In the genomic region with DNA sequence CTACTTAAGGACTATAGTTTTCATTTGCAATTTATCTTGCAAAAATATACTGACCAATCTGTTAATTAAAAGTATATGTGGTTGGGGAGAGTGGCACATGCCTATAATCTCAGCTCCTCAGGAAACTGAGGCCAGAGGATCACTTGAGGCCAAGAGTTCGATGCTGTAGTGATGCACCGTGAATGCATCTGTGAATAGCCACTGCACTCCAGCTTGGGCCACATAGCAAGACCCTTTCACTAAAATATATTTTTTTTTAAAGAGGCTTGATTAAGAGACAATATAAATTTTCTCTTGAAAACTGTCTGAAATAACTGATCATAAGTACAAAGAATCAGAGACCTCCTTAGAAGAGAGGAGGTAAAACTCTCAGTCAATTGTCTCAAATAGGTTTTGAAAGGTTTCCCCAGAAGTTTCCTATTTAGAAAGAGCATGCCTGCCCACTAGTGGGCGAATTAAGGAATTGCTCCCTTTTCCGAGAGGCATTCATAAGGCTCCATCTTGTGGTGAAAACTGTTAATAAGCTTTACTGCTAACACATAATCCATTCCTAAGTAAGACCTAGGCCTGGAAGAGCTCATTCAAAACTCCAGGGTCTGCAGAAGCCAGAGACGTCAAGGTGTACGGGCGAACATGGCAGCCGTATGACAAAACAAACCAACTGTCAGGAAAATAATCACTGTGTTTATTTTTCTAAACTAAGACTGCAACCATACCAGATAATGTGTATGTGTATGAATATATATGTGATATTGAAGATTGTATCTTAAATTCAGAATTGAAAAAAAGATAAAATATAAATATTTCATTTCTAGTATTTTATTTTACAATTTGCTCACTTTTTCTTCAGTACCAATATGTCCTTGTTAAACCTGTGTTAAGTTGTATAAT, we compare ENCODE assay signal across 8 cellular contexts. TPM values are rescaled to one million over a fixed set of nuclear protein-coding genes. Genes with fewer than 3 reads are reported as not detected.
DNase-seq lines count a peak whose midpoint lies in the region; ATAC-seq lines count a peak whose summit lies in the region.

No MANE protein-coding gene starts in this region.

- no peak overlapping the region for H3K4me3 ChIP-seq in NT2/D1 (ENCODE audit: insufficient read length, low read depth)

- peaks cover 0 to 7% of the 10 kb centered on the region in 2 donors for H3K27me3 Mint-ChIP-seq in natural killer cell treated with Interleukin-12 subunit alpha and Interleukin-12 subunit beta and Interleukin-15 and Interleukin-18, amount 100 ng/mL, for 72 hours

- DNase-seq in Daoy (ENCODE audit: low read depth): peak; percentile 81
- DNase-seq in HuH-7.5 (ENCODE audit: low spot score): peak; percentile 45
- DNase-seq in NT2/D1 (ENCODE audit: low read depth, low spot score): peak; percentile 82
- DNase-seq in activated CD8-positive, alpha-beta memory T cell treated with anti-CD3 and anti-CD28 coated beads, Interleukin-2, amount 50 U/mL, for 4 hours: peak; percentile 60
- peak; percentile 67 for DNase-seq in natural killer cell treated with Interleukin-12 subunit alpha and Interleukin-12 subunit beta and Interleukin-15 and Interleukin-18, amount 100 ng/mL, for 72 hours (ENCODE audit: low spot score)
- peak; percentile 99 for DNase-seq in superior temporal gyrus (ENCODE audit: extremely low spot score)

- H3K36me3 Mint-ChIP-seq in natural killer cell treated with Interleukin-12 subunit alpha and Interleukin-12 subunit beta and Interleukin-15 and Interleukin-18, amount 100 ng/mL, for 72 hours: no peaks in the 10 kb centered on the region

- no peaks in the 10 kb centered on the region for H3K9me3 Mint-ChIP-seq in natural killer cell treated with Interleukin-12 subunit alpha and Interleukin-12 subunit beta and Interleukin-15 and Interleukin-18, amount 100 ng/mL, for 72 hours

- no peak overlapping the region for H3K9ac ChIP-seq in NT2/D1 (ENCODE audit: insufficient read length, low read depth)

- no peaks in the 10 kb centered on the region for H3K9me3 ChIP-seq in NT2/D1 (ENCODE audit: insufficient read depth, low read length)

- no peak overlapping the region for H3K27ac Mint-ChIP-seq in natural killer cell treated with Interleukin-12 subunit alpha and Interleukin-12 subunit beta and Interleukin-15 and Interleukin-18, amount 100 ng/mL, for 72 hours

- no peaks in the 10 kb centered on the region for H3K36me3 ChIP-seq in NT2/D1 (ENCODE audit: insufficient read depth, insufficient read length, low read length)

- H3K4me1 Mint-ChIP-seq in natural killer cell treated with Interleukin-12 subunit alpha and Interleukin-12 subunit beta and Interleukin-15 and Interleukin-18, amount 100 ng/mL, for 72 hours (ENCODE audit: low read depth in 2 of 2): no peaks in the 10 kb centered on the region

- no peaks in the 10 kb centered on the region for H3K27me3 ChIP-seq in NT2/D1 (ENCODE audit: insufficient read depth, insufficient read length)

- H3K4me3 Mint-ChIP-seq in natural killer cell treated with Interleukin-12 subunit alpha and Interleukin-12 subunit beta and Interleukin-15 and Interleukin-18, amount 100 ng/mL, for 72 hours: no peak overlapping the region

- ATAC-seq in GM21619 (IDR thresholded peaks at IDR 0.05; ENCODE audit: unreplicated experiment) (peak; percentile 95), esophagus mucosa (peak; percentile 96)
- peak; percentile 77 to 86 for ATAC-seq in natural killer cell treated with Interleukin-12 subunit alpha and Interleukin-12 subunit beta and Interleukin-15 and Interleukin-18, amount 100 ng/mL, for 72 hours

- no peaks in the 10 kb centered on the region for H3K4me1 ChIP-seq in NT2/D1 (ENCODE audit: insufficient read depth, insufficient read length)

RNA-seq across cellular contexts. Expression of gene TAS2R40, which starts 6.8 kb away (rescaled TPM):
- total RNA-seq in Daoy (2014; rRNA removed; shearing (Covaris generic)): not detected in 2 replicates
- total RNA-seq in esophagus mucosa: not detected
- not detected for total RNA-seq in natural killer cell treated with Interleukin-12 subunit alpha and Interleukin-12 subunit beta and Interleukin-15 and Interleukin-18, amount 100 ng/mL, for 72 hours

RNA-seq across cellular contexts. Expression of gene TAS2R39, which starts 31.8 kb away (rescaled TPM):
- not detected in 2 replicates for total RNA-seq in Daoy (2014; rRNA removed; shearing (Covaris generic))
- total RNA-seq in esophagus mucosa: not detected
- not detected for total RNA-seq in natural killer cell treated with Interleukin-12 subunit alpha and Interleukin-12 subunit beta and Interleukin-15 and Interleukin-18, amount 100 ng/mL, for 72 hours

RNA-seq across cellular contexts. Expression of gene GSTK1, which starts 48.2 kb away (rescaled TPM):
- total RNA-seq in Daoy (2014; rRNA removed; shearing (Covaris generic)): 90.7 and 95.8 TPM in 2 replicates
- total RNA-seq in esophagus mucosa: 109 TPM
- total RNA-seq in natural killer cell treated with Interleukin-12 subunit alpha and Interleukin-12 subunit beta and Interleukin-15 and Interleukin-18, amount 100 ng/mL, for 72 hours: 100 to 1,000 TPM; 133 to 233 TPM

Comparison
In these comparisons a context has a peak if more than half of its experiments do, and no peak if none do; other contexts are left out.
1. DNase-seq: peak in every context shown above with its lines; median percentile 99 in superior temporal gyrus; 82 in NT2/D1; 81 in Daoy; 67 in natural killer cell treated with Interleukin-12 subunit alpha and Interleukin-12 subunit beta and Interleukin-15 and Interleukin-18, amount 100 ng/mL, for 72 hours; 60 in activated CD8-positive, alpha-beta memory T cell treated with anti-CD3 and anti-CD28 coated beads, Interleukin-2, amount 50 U/mL, for 4 hours; 45 in HuH-7.5.